ENCODE assay signal across 1 cellular context in the genomic region with DNA sequence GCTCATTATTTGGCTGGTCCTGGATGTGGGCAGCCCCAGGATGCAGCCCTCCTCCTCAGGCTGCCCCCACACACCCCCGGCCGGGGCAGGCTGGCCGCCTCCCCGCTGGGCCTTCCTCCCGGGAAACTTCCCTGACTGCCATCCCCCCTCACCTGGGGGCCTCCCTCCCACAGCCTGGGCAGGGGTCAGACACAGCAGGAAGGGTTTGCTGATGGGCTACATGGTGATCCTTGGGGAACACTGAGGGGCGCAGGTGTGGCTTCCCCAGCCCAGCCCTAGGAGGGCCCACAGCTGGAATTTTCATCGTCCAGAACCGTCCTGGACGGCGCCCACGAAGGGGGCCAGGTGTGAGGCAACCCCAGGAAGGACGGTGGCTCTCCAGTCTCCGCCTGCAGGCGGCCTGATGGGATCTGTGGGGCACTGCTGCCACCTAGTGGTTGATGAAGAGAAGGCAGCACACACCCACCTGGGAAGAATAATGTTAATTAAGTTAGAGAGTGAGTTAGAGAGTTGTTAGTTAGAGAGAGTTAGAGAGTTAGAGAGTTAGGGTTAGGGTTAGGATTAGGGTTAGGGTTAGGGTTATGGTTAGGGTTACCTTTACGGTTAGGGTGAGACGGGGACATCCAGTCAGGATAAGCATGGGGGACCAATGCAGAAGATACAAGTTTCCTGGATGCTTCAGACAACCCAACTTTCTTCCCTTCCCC.
A peak's percentile ranks its signal among the peaks of the same experiment; 100 is the strongest.
TF ChIP-seq lines count a peak whose summit lies in the region.

No MANE protein-coding gene starts in this region.

TF ChIP-seq in K562, 482 proteins besides CTCF, POLR2A, EP300 and RAD21 (continued from another document):
- TF ChIP-seq, protein P1, sequence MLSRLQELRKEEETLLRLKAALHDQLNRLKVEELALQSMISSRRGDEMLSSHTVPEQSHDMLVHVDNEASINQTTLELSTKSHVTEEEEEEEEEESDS (CRISPR knock-in tag; IDR thresholded peaks at IDR 0.05) = no peak
- TF ChIP-seq TCF3 (CRISPR knock-in tag; IDR thresholded peaks at IDR 0.05) (no peak), TCFL5 (CRISPR knock-in tag; conservative IDR thresholded peaks at IDR 0.05) (no peak), ZNF699 (CRISPR knock-in tag; IDR thresholded peaks at IDR 0.05; ENCODE audit: insufficient replicate concordance) (no peak), RBM34 (IDR thresholded peaks at IDR 0.05; ENCODE audit: borderline replicate concordance, insufficient read depth, low read length) (no peak), XRCC5 (IDR thresholded peaks at IDR 0.05; ENCODE audit: low read depth, low read length) (no peak), TAF1 (IDR thresholded peaks at IDR 0.05; ENCODE audit: control insufficient read depth, extremely low read depth, insufficient read depth, low read length, severe bottlenecking) (no peak), ZNF316 (IDR thresholded peaks at IDR 0.05) (no peak), L3MBTL2 (IDR thresholded peaks at IDR 0.05) (no peak), MAZ (CRISPR knock-in tag; conservative IDR thresholded peaks at IDR 0.05 in 1 of 2, IDR thresholded peaks at IDR 0.05 in 1 of 2) (peak in 1 of 2 experiments; percentile 31; a peak in 1 of 4 replicates), STAT5B (CRISPR knock-in tag; IDR thresholded peaks at IDR 0.05) (no peak), ZKSCAN1 (IDR thresholded peaks at IDR 0.05; ENCODE audit: low read depth, low read length) (no peak), POLR2B (IDR thresholded peaks at IDR 0.05; ENCODE audit: low read depth, partially characterized antibody) (no peak), CEBPB (tag; IDR thresholded peaks at IDR 0.05) (peak; percentile 73), FOXM1 (IDR thresholded peaks at IDR 0.05; ENCODE audit: low read depth) (no peak), FOXM1 (CRISPR knock-in tag; IDR thresholded peaks at IDR 0.05; ENCODE audit: low read depth) (no peak), ZZZ3 (IDR thresholded peaks at IDR 0.05) (no peak), ZNF644 (tag; IDR thresholded peaks at IDR 0.05; ENCODE audit: low read depth) (no peak), SMC3 (conservative IDR thresholded peaks at IDR 0.05; ENCODE audit: insufficient read depth, low read depth, low read length) (peak; percentile 75), CREBBP (IDR thresholded peaks at IDR 0.05; ENCODE audit: low read depth, low read length) (peak; percentile 81), NFATC3 (IDR thresholded peaks at IDR 0.05) (no peak), PHF20 (IDR thresholded peaks at IDR 0.05; ENCODE audit: partially characterized antibody) (no peak), ZEB2 (IDR thresholded peaks at IDR 0.05) (no peak), KLF13 (tag; IDR thresholded peaks at IDR 0.05; ENCODE audit: borderline replicate concordance, low read depth) (no peak), YY1 (IDR thresholded peaks at IDR 0.05; ENCODE audit: borderline replicate concordance in 1 of 3, control insufficient read depth in 1 of 3, extremely low read depth in 1 of 3, insufficient read depth in 3 of 3, insufficient read length in 1 of 3, insufficient replicate concordance in 2 of 3, low read depth in 1 of 3, low read length in 2 of 3) (no peak)
- TF ChIP-seq, protein P2, sequence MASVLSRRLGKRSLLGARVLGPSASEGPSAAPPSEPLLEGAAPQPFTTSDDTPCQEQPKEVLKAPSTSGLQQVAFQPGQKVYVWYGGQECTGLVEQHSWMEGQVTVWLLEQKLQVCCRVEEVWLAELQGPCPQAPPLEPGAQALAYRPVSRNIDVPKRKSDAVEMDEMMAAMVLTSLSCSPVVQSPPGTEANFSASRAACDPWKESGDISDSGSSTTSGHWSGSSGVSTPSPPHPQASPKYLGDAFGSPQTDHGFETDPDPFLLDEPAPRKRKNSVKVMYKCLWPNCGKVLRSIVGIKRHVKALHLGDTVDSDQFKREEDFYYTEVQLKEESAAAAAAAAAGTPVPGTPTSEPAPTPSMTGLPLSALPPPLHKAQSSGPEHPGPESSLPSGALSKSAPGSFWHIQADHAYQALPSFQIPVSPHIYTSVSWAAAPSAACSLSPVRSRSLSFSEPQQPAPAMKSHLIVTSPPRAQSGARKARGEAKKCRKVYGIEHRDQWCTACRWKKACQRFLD (CRISPR knock-in tag; IDR thresholded peaks at IDR 0.05) = no peak
- TF ChIP-seq, protein P3, sequence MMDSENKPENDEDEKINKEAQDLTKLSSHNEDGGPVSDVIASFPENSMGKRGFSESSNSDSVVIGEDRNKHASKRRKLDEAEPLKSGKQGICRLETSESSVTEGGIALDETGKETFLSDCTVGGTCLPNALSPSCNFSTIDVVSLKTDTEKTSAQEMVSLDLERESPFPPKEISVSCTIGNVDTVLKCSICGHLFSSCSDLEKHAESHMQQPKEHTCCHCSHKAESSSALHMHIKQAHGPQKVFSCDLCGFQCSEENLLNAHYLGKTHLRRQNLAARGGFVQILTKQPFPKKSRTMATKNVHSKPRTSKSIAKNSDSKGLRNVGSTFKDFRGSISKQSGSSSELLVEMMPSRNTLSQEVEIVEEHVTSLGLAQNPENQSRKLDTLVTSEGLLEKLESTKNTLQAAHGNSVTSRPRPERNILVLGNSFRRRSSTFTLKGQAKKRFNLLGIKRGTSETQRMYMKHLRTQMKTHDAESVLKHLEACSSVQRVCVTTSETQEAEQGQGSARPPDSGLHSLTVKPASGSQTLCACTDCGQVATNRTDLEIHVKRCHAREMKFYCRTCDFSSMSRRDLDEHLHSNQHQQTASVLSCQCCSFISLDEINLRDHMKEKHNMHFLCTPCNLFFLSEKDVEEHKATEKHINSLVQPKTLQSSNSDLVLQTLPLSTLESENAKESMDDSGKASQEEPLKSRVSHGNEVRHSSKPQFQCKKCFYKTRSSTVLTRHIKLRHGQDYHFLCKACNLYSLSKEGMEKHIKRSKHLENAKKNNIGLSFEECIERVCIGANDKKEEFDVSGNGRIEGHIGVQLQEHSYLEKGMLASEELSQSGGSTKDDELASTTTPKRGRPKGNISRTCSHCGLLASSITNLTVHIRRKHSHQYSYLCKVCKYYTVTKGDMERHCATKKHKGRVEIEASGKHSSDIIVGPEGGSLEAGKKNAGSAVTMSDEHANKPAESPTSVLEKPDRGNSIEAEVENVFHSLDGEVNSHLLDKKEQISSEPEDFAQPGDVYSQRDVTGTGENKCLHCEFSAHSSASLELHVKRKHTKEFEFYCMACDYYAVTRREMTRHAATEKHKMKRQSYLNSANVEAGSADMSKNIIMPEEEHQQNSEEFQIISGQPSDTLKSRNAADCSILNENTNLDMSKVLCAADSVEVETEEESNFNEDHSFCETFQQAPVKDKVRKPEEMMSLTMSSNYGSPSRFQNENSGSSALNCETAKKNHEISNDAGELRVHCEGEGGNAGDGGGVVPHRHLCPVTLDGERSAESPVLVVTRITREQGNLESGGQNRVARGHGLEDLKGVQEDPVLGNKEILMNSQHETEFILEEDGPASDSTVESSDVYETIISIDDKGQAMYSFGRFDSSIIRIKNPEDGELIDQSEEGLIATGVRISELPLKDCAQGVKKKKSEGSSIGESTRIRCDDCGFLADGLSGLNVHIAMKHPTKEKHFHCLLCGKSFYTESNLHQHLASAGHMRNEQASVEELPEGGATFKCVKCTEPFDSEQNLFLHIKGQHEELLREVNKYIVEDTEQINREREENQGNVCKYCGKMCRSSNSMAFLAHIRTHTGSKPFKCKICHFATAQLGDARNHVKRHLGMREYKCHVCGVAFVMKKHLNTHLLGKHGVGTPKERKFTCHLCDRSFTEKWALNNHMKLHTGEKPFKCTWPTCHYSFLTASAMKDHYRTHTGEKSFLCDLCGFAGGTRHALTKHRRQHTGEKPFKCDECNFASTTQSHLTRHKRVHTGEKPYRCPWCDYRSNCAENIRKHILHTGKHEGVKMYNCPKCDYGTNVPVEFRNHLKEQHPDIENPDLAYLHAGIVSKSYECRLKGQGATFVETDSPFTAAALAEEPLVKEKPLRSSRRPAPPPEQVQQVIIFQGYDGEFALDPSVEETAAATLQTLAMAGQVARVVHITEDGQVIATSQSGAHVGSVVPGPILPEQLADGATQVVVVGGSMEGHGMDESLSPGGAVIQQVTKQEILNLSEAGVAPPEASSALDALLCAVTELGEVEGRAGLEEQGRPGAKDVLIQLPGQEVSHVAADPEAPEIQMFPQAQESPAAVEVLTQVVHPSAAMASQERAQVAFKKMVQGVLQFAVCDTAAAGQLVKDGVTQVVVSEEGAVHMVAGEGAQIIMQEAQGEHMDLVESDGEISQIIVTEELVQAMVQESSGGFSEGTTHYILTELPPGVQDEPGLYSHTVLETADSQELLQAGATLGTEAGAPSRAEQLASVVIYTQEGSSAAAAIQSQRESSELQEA (IDR thresholded peaks at IDR 0.05; ENCODE audit: low read depth) = 0 out of 2 replicates have a peak, but pooled peaks have one; percentile 35
- TF ChIP-seq, protein P4, sequence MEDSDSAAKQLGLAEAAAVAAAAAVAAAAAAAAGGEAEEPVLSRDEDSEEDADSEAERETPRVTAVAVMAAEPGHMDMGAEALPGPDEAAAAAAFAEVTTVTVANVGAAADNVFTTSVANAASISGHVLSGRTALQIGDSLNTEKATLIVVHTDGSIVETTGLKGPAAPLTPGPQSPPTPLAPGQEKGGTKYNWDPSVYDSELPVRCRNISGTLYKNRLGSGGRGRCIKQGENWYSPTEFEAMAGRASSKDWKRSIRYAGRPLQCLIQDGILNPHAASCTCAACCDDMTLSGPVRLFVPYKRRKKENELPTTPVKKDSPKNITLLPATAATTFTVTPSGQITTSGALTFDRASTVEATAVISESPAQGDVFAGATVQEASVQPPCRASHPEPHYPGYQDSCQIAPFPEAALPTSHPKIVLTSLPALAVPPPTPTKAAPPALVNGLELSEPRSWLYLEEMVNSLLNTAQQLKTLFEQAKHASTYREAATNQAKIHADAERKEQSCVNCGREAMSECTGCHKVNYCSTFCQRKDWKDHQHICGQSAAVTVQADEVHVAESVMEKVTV (CRISPR knock-in tag; IDR thresholded peaks at IDR 0.05) = peak; percentile 62
- TF ChIP-seq, protein P5, sequence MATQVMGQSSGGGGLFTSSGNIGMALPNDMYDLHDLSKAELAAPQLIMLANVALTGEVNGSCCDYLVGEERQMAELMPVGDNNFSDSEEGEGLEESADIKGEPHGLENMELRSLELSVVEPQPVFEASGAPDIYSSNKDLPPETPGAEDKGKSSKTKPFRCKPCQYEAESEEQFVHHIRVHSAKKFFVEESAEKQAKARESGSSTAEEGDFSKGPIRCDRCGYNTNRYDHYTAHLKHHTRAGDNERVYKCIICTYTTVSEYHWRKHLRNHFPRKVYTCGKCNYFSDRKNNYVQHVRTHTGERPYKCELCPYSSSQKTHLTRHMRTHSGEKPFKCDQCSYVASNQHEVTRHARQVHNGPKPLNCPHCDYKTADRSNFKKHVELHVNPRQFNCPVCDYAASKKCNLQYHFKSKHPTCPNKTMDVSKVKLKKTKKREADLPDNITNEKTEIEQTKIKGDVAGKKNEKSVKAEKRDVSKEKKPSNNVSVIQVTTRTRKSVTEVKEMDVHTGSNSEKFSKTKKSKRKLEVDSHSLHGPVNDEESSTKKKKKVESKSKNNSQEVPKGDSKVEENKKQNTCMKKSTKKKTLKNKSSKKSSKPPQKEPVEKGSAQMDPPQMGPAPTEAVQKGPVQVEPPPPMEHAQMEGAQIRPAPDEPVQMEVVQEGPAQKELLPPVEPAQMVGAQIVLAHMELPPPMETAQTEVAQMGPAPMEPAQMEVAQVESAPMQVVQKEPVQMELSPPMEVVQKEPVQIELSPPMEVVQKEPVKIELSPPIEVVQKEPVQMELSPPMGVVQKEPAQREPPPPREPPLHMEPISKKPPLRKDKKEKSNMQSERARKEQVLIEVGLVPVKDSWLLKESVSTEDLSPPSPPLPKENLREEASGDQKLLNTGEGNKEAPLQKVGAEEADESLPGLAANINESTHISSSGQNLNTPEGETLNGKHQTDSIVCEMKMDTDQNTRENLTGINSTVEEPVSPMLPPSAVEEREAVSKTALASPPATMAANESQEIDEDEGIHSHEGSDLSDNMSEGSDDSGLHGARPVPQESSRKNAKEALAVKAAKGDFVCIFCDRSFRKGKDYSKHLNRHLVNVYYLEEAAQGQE (CRISPR knock-in tag; IDR thresholded peaks at IDR 0.05; ENCODE audit: low read depth) = no peak
